18 cellular contexts compared by ENCODE assay signal in the genomic region with DNA sequence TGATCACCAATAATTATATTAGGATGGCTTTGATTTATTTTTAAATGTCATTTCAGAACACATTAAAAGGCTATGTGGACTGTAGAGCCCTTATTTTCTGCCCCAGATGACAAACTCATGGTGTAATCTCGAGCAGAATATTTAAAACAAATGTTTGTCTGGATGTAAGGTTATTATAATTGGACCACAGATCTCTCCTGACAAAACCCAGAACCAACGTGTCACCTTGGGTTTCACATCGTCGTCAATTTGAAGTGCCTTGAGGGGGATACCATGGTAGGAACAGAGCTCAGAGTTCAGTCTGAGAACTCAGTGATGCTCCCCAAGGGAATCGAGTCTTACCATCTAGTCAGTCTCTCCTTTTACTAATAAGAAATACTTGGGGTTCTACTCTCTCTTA. TPM values are rescaled to one million over a fixed set of nuclear protein-coding genes. Genes with fewer than 3 reads are reported as not detected.
A peak's percentile ranks its signal among the peaks of the same experiment; 100 is the strongest.
DNase-seq lines count a peak whose midpoint lies in the region; ATAC-seq and TF ChIP-seq lines count a peak whose summit lies in the region.
"Had no signal": no experiment of that assay in that cellular context is flagged by ENCODE, and none has a peak within 500 bp of the region (broad histone marks: within the 10 kb centered on the region; RNA-seq: fewer than 3 reads in every experiment).

No MANE protein-coding gene starts in this region.

- TF ChIP-seq CTCF in coronary artery (IDR thresholded peaks at IDR 0.05) (no peak), neural cell (IDR thresholded peaks at IDR 0.05; ENCODE audit: poor library complexity, severe bottlenecking) (no peak), GM10266 (IDR thresholded peaks at IDR 0.05; ENCODE audit: control insufficient read depth, insufficient read depth, low read depth, missing control alignments) (no peak)

- H4K20me1 ChIP-seq in neural cell (ENCODE audit: insufficient read depth), result no peaks in the 10 kb centered on the region
- H4K20me1 ChIP-seq: BLaER1 had no signal

- H3K79me2 ChIP-seq in neural cell (replicated peaks; ENCODE audit: insufficient read depth, low read length), result peaks cover 68% of the 10 kb centered on the region

- H3K36me3 ChIP-seq in neural cell (ENCODE audit: insufficient read depth, low read length), result no peaks in the 10 kb centered on the region
- no peaks in the 10 kb centered on the region for H3K36me3 ChIP-seq in stomach smooth muscle (ENCODE audit: control insufficient read depth in 2 of 2, insufficient read depth in 2 of 2, low read length in 2 of 2)
- H3K36me3 ChIP-seq: BLaER1 had no signal

- H3K27ac ChIP-seq in coronary artery, result peak overlapping the region in 1 of 2 donors; percentile 46
- H3K27ac ChIP-seq in neural cell (ENCODE audit: low read length), result no peak overlapping the region
- H3K27ac ChIP-seq in stomach smooth muscle (ENCODE audit: low read length), result peak overlapping the region; percentile 53
- H3K27ac ChIP-seq: BLaER1, PC-9, SJCRH30 had no signal

- DNase-seq in NCI-H82 (lab: John Stamatoyannopoulos, UW), result peak; percentile 18
- no peak for DNase-seq in NCI-H82 treated with DMSO at 0.1 percent for 48 hours (lab: John Stamatoyannopoulos, UW; ENCODE audit: unreplicated experiment)
- no peak for DNase-seq in coronary artery (ENCODE audit: low spot score)
- no peak for DNase-seq in glomerular visceral epithelial cell (ENCODE audit: extremely low spot score)
- no peak for DNase-seq in GM10266 (ENCODE audit: extremely low spot score)
- DNase-seq: 8988T; CD8-positive, alpha-beta memory T cell; DMS 273 treated with DMSO at 0.1 percent for 48 hours; NCI-H1092; NCI-H146; NCI-H2107; NCI-H526 treated with DMSO at 0.1 percent for 48 hours; PC-9; SJCRH30 had no signal

- H3K9me3 ChIP-seq in neural cell (ENCODE audit: low read length), result no peaks in the 10 kb centered on the region
- no peaks in the 10 kb centered on the region for H3K9me3 ChIP-seq in stomach smooth muscle (ENCODE audit: control insufficient read depth in 2 of 2, low read length in 2 of 2)
- H3K9me3 ChIP-seq: BLaER1, SJCRH30 had no signal

- ATAC-seq in GM21526 (IDR thresholded peaks at IDR 0.05; ENCODE audit: low FRiP score, unreplicated experiment), result no peak

- H2AFZ ChIP-seq in neural cell (ENCODE audit: low read depth, low read length), result no peak overlapping the region
- H2AFZ ChIP-seq: PC-9 had no signal

- H3K4me1 ChIP-seq in stomach smooth muscle (ENCODE audit: control insufficient read depth, insufficient read depth, low read length), result peaks cover 41% of the 10 kb centered on the region
- H3K4me1 ChIP-seq: BLaER1 had no signal

- TF ChIP-seq EP300 in neural cell (conservative IDR thresholded peaks at IDR 0.05; ENCODE audit: poor library complexity, severe bottlenecking), result no peak

- H3K27me3 ChIP-seq in neural cell (ENCODE audit: insufficient read depth, low read depth, low read length), result no peaks in the 10 kb centered on the region
- no peaks in the 10 kb centered on the region for H3K27me3 ChIP-seq in stomach smooth muscle (ENCODE audit: control insufficient read depth in 1 of 2, insufficient read depth in 2 of 2, low read length in 2 of 2)
- H3K27me3 ChIP-seq: SJCRH30 had no signal

- H3K4me3 ChIP-seq in coronary artery, result peak overlapping the region; percentile 29
- peak overlapping the region; percentile 92 for H3K4me3 ChIP-seq in neural cell (ENCODE audit: low read length)
- no peak overlapping the region for H3K4me3 ChIP-seq in stomach smooth muscle (ENCODE audit: low read length in 2 of 2)
- H3K4me3 ChIP-seq: BLaER1, PC-9, SJCRH30 had no signal

- no peaks in the 10 kb centered on the region for H3F3A ChIP-seq in neural cell (ENCODE audit: insufficient read depth, low read length, poor library complexity, severe bottlenecking)

- H3K9ac ChIP-seq in neural cell (ENCODE audit: low read length) (no peak overlapping the region), stomach smooth muscle (ENCODE audit: low read length in 2 of 2) (no peak overlapping the region)
- H3K9ac ChIP-seq: BLaER1 had no signal

- TF ChIP-seq RAD21 in neural cell (conservative IDR thresholded peaks at IDR 0.05), result no peak

- H3K4me2 ChIP-seq in neural cell (ENCODE audit: low read length), result peak overlapping the region; percentile 63
- H3K4me2 ChIP-seq: BLaER1, PC-9 had no signal

- no peaks in the 10 kb centered on the region for H3K9me2 ChIP-seq in neural cell (ENCODE audit: insufficient read depth, low read length)

TF ChIP-seq in neural cell, 6 proteins besides CTCF, POLR2A, EP300 and RAD21:
- TF ChIP-seq, protein P1, sequence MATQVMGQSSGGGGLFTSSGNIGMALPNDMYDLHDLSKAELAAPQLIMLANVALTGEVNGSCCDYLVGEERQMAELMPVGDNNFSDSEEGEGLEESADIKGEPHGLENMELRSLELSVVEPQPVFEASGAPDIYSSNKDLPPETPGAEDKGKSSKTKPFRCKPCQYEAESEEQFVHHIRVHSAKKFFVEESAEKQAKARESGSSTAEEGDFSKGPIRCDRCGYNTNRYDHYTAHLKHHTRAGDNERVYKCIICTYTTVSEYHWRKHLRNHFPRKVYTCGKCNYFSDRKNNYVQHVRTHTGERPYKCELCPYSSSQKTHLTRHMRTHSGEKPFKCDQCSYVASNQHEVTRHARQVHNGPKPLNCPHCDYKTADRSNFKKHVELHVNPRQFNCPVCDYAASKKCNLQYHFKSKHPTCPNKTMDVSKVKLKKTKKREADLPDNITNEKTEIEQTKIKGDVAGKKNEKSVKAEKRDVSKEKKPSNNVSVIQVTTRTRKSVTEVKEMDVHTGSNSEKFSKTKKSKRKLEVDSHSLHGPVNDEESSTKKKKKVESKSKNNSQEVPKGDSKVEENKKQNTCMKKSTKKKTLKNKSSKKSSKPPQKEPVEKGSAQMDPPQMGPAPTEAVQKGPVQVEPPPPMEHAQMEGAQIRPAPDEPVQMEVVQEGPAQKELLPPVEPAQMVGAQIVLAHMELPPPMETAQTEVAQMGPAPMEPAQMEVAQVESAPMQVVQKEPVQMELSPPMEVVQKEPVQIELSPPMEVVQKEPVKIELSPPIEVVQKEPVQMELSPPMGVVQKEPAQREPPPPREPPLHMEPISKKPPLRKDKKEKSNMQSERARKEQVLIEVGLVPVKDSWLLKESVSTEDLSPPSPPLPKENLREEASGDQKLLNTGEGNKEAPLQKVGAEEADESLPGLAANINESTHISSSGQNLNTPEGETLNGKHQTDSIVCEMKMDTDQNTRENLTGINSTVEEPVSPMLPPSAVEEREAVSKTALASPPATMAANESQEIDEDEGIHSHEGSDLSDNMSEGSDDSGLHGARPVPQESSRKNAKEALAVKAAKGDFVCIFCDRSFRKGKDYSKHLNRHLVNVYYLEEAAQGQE (IDR thresholded peaks at IDR 0.05; ENCODE audit: borderline replicate concordance), result no peak
- TF ChIP-seq MXI1 (conservative IDR thresholded peaks at IDR 0.05; ENCODE audit: poor library complexity, severe bottlenecking) (no peak), EZH2 (IDR thresholded peaks at IDR 0.05; ENCODE audit: borderline replicate concordance, insufficient read depth, low read length, poor library complexity, severe bottlenecking) (no peak), POLR2AphosphoS5 (IDR thresholded peaks at IDR 0.05) (no peak), TAF1 (IDR thresholded peaks at IDR 0.05; ENCODE audit: low read depth) (no peak), SMC3 (conservative IDR thresholded peaks at IDR 0.05; ENCODE audit: poor library complexity) (no peak)

RNA-seq across cellular contexts. Expression of a gene that starts 2.8 kb away (rescaled TPM):
- 24.1 and 24.9 TPM in 2 replicates for polyA plus RNA-seq in neural cell
- 188 and 189 TPM in 2 replicates for polyA minus RNA-seq in neural cell

Comparison
In these comparisons a context has a peak if more than half of its experiments do, and no peak if none do; other contexts are left out.
1. H3K4me3 ChIP-seq: peak in coronary artery (single experiment) and neural cell (single experiment); none in stomach smooth muscle (0 of 2).